ENCODE assay signal across 20 cellular contexts in the genomic region with DNA sequence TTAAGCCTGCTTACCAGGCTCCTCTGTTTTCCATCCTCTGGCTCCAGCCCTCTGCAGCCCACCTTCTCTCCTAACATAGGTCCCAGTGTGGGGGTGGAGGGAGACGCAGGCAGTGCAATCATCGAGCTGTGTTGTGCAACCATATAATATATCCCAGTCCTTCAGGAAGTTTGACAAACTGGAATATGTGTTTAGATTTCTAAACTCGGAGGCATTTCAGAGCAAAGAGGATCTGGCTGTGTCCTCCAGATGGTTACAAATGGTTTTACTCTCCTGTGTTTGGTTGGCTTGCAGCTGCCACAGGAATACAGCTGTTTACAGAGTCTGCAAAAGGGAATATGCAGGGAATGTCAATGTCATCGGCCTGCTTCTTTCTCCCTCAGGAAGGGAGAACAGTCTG.
DNase-seq lines count a peak whose midpoint lies in the region; ATAC-seq, FAIRE-seq and TF ChIP-seq lines count a peak whose summit lies in the region.
"Had no signal": no experiment of that assay in that cellular context is flagged by ENCODE, and none has a peak within 500 bp of the region (broad histone marks: within the 10 kb centered on the region; RNA-seq: fewer than 3 reads in every experiment).

No MANE protein-coding gene starts in this region.

- peak overlapping the region; percentile 9 for H2AFZ ChIP-seq in astrocyte (ENCODE audit: low read depth, low read length)

- intact Hi-C loops in left ventricle myocardium inferior (cut with micrococcal nuclease) = no loop called here
- intact Hi-C loops in activated CD4-positive, alpha-beta memory T cell treated with anti-CD3 and anti-CD28 coated beads for 36 hours (cut with micrococcal nuclease) = no loop called here

- H3K4me1 ChIP-seq in astrocyte (ENCODE audit: insufficient read depth, low read length) (no peaks in the 10 kb centered on the region), left ventricle myocardium inferior (peaks cover 3% of the 10 kb centered on the region)

- no peak overlapping the region for H3K4me2 ChIP-seq in astrocyte (ENCODE audit: low read length)
- H3K4me2 ChIP-seq: KMS-11 had no signal

- ATAC-seq in HG03039 (IDR thresholded peaks at IDR 0.05; ENCODE audit: unreplicated experiment) (no peak), GM21825 (IDR thresholded peaks at IDR 0.05; ENCODE audit: unreplicated experiment) (no peak)
- ATAC-seq: activated CD8-positive, alpha-beta T cell treated with anti-CD3 and anti-CD28 coated beads for 36 hours; esophagus mucosa; HCT116; sciatic nerve; stimulated activated memory B cell treated with anti-CD40 and anti-IgM and Interleukin-4, amounts not matched to agents 10 μg/mL and 1 μg/mL and 100 μg/mL, for 72 hours had no signal

- POLR2A ChIA-PET in activated CD4-positive, alpha-beta memory T cell treated with anti-CD3 and anti-CD28 coated beads for 36 hours (lab: Charles Lee) = no interaction called here

- H3K27ac Mint-ChIP-seq in astrocyte (ENCODE audit: unreplicated experiment) = no peak overlapping the region
- no peak overlapping the region for H3K27ac Mint-ChIP-seq in activated CD4-positive, alpha-beta memory T cell treated with anti-CD3 and anti-CD28 coated beads for 36 hours
- H3K27ac Mint-ChIP-seq: activated CD8-positive, alpha-beta T cell treated with anti-CD3 and anti-CD28 coated beads for 36 hours; CD14-positive monocyte; stimulated activated memory B cell treated with anti-CD40 and anti-IgM and Interleukin-4, amounts not matched to agents 10 μg/mL and 1 μg/mL and 100 μg/mL, for 72 hours had no signal

- H4K20me1 ChIP-seq in astrocyte (ENCODE audit: insufficient read depth, low read length) = no peaks in the 10 kb centered on the region

- CTCF ChIA-PET in activated CD4-positive, alpha-beta memory T cell treated with anti-CD3 and anti-CD28 coated beads for 36 hours (lab: Charles Lee) = no interaction called here

- no peaks in the 10 kb centered on the region for H3K9me3 ChIP-seq in astrocyte (ENCODE audit: insufficient read depth, low read depth, low read length)
- no peaks in the 10 kb centered on the region for H3K9me3 ChIP-seq in left ventricle myocardium inferior (replicated peaks)

- H3K9me3 Mint-ChIP-seq in astrocyte (ENCODE audit: unreplicated experiment) = peaks cover 7% of the 10 kb centered on the region
- no peaks in the 10 kb centered on the region for H3K9me3 Mint-ChIP-seq in activated CD4-positive, alpha-beta memory T cell treated with anti-CD3 and anti-CD28 coated beads for 36 hours
- H3K9me3 Mint-ChIP-seq: activated CD8-positive, alpha-beta T cell treated with anti-CD3 and anti-CD28 coated beads for 36 hours had no signal

- no peaks in the 10 kb centered on the region for H3K27me3 ChIP-seq in astrocyte (ENCODE audit: insufficient read depth, low read length)
- H3K27me3 ChIP-seq in left ventricle myocardium inferior (ENCODE audit: low read depth) = peaks cover 7% of the 10 kb centered on the region

- no peaks in the 10 kb centered on the region for H3K79me2 ChIP-seq in astrocyte (ENCODE audit: insufficient read depth, low read length)

- no peaks in the 10 kb centered on the region for H3K36me3 Mint-ChIP-seq in astrocyte (ENCODE audit: low read depth, unreplicated experiment)
- H3K36me3 Mint-ChIP-seq in activated CD4-positive, alpha-beta memory T cell treated with anti-CD3 and anti-CD28 coated beads for 36 hours = no peaks in the 10 kb centered on the region
- H3K36me3 Mint-ChIP-seq: CD14-positive monocyte; stimulated activated memory B cell treated with anti-CD40 and anti-IgM and Interleukin-4, amounts not matched to agents 10 μg/mL and 1 μg/mL and 100 μg/mL, for 72 hours had no signal

- H3K36me3 ChIP-seq in astrocyte (ENCODE audit: insufficient read depth, low read length) = no peaks in the 10 kb centered on the region
- no peaks in the 10 kb centered on the region for H3K36me3 ChIP-seq in left ventricle myocardium inferior

- H3K4me3 Mint-ChIP-seq in astrocyte (ENCODE audit: unreplicated experiment) = no peak overlapping the region
- H3K4me3 Mint-ChIP-seq in activated CD4-positive, alpha-beta memory T cell treated with anti-CD3 and anti-CD28 coated beads for 36 hours = no peak overlapping the region
- H3K4me3 Mint-ChIP-seq: activated CD8-positive, alpha-beta T cell treated with anti-CD3 and anti-CD28 coated beads for 36 hours; CD14-positive monocyte; stimulated activated memory B cell treated with anti-CD40 and anti-IgM and Interleukin-4, amounts not matched to agents 10 μg/mL and 1 μg/mL and 100 μg/mL, for 72 hours had no signal

- H3K9ac ChIP-seq in astrocyte (ENCODE audit: low read length) = no peak overlapping the region
- H3K9ac ChIP-seq: KMS-11 had no signal

- H3K4me1 Mint-ChIP-seq in astrocyte (ENCODE audit: low read depth, unreplicated experiment) = no peaks in the 10 kb centered on the region
- H3K4me1 Mint-ChIP-seq in activated CD4-positive, alpha-beta memory T cell treated with anti-CD3 and anti-CD28 coated beads for 36 hours (ENCODE audit: low read depth) = no peaks in the 10 kb centered on the region
- H3K4me1 Mint-ChIP-seq: stimulated activated memory B cell treated with anti-CD40 and anti-IgM and Interleukin-4, amounts not matched to agents 10 μg/mL and 1 μg/mL and 100 μg/mL, for 72 hours had no signal

- no peak overlapping the region for H3K27ac ChIP-seq in astrocyte (ENCODE audit: low read depth, low read length)
- H3K27ac ChIP-seq in left ventricle myocardium inferior (replicated peaks) = peak overlapping the region; percentile 37
- H3K27ac ChIP-seq: KMS-11 had no signal

- no peak for FAIRE-seq in astrocyte (lab: Jason Lieb, UNC)

- H3K27me3 Mint-ChIP-seq in astrocyte (ENCODE audit: low read depth, unreplicated experiment) = peaks cover 19% of the 10 kb centered on the region
- no peaks in the 10 kb centered on the region for H3K27me3 Mint-ChIP-seq in activated CD4-positive, alpha-beta memory T cell treated with anti-CD3 and anti-CD28 coated beads for 36 hours
- H3K27me3 Mint-ChIP-seq: stimulated activated memory B cell treated with anti-CD40 and anti-IgM and Interleukin-4, amounts not matched to agents 10 μg/mL and 1 μg/mL and 100 μg/mL, for 72 hours had no signal

- DNase-seq in ELF-1 (ENCODE audit: low read depth, low spot score) (peak; percentile 4), astrocyte (ENCODE audit: low read depth) (no peak), left ventricle myocardium inferior (no peak), skeletal muscle cell (ENCODE audit: low read depth) (peak; percentile 47), GOT3 (lab: John Stamatoyannopoulos, UW) (no peak)
- DNase-seq in activated CD4-positive, alpha-beta memory T cell treated with anti-CD3 and anti-CD28 coated beads for 36 hours = no peak
- DNase-seq: activated CD8-positive, alpha-beta T cell treated with anti-CD3 and anti-CD28 coated beads for 36 hours; amygdala; dermis blood vessel endothelial cell; DMS53; NCI-H1417 treated with DMSO at 0.1 percent for 48 hours; NCI-H226 had no signal

- H3K4me3 ChIP-seq in astrocyte (ENCODE audit: insufficient read depth, low read depth, low read length) (no peak overlapping the region), left ventricle myocardium inferior (no peak overlapping the region), skeletal muscle cell (ENCODE audit: low read depth, low read length) (no peak overlapping the region)

- TF ChIP-seq CTCF in astrocyte (IDR thresholded peaks at IDR 0.05; ENCODE audit: insufficient read depth, low read depth, low read length) = no peak
- no peak for TF ChIP-seq CTCF in left ventricle myocardium inferior (IDR thresholded peaks at IDR 0.05; ENCODE audit: borderline replicate concordance)

Comparison
In these comparisons a context has a peak if more than half of its experiments do, and no peak if none do; other contexts are left out.
1. DNase-seq: peak in ELF-1 (single experiment) and skeletal muscle cell (single experiment); none in astrocyte (single experiment), left ventricle myocardium inferior (single experiment), GOT3 (single experiment) and activated CD4-positive, alpha-beta memory T cell treated with anti-CD3 and anti-CD28 coated beads for 36 hours (single experiment).